17 cellular contexts compared by ENCODE assay signal in the genomic region with DNA sequence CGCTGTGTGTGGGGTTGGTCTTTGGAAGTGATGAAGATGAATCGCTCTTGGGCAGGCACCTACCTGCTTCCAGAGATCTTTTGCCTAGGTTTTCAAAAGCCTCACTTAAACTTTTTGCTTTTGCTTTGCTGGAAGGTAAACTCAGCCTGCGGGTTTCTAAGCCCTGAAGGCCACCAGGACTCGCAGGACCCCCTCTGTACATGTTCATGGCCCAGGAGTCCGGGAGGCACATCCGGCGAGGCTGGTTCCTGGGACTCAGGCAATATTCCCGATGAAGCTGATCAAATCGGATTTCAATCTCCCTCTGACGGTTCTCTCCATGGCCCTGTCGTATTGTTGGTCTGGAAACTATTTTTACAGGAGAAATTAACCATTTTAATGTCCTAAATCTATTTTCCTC. TPM values are rescaled to one million over a fixed set of nuclear protein-coding genes. Genes with fewer than 3 reads are reported as not detected.
"Had no signal": no experiment of that assay in that cellular context is flagged by ENCODE, and none has a peak within 500 bp of the region (broad histone marks: within the 10 kb centered on the region; RNA-seq: fewer than 3 reads in every experiment).

No MANE protein-coding gene starts in this region.

- H3K4me1 ChIP-seq: colonic mucosa, left lung, thyroid gland, uterus had no signal

- H3K36me3 ChIP-seq: colonic mucosa, thyroid gland, uterus had no signal

- H3K27me3 Mint-ChIP-seq: activated CD4-positive, alpha-beta T cell treated with anti-CD3 and anti-CD28 coated beads, Interleukin-2, amount 10 ng/mL, durations not matched to agents 7 days and 5 days; activated T-cell treated with anti-CD3 and anti-CD28 coated beads, Interleukin-2, amount 50 U/mL, for 24 hours; memory B cell had no signal

- H3K27ac Mint-ChIP-seq: activated CD4-positive, alpha-beta T cell treated with anti-CD3 and anti-CD28 coated beads, Interleukin-2, amount 10 ng/mL, durations not matched to agents 7 days and 5 days; activated T-cell treated with anti-CD3 and anti-CD28 coated beads, Interleukin-2, amount 50 U/mL, for 24 hours; memory B cell; nephron; WTC11 had no signal

- DNase-seq: activated CD4-positive, alpha-beta T cell treated with anti-CD3 and anti-CD28 coated beads, Interleukin-2, amount 10 ng/mL, durations not matched to agents 7 days and 5 days; activated gamma-delta T cell; activated T-cell treated with anti-CD3 and anti-CD28 coated beads, Interleukin-2, amount 50 U/mL, for 24 hours; colonic mucosa; effector CD4-positive, alpha-beta T cell; foreskin melanocyte; left lung; stimulated activated CD4-positive, alpha-beta T cell treated with anti-CD3 and anti-CD28 coated beads, Interleukin-15, amount 100 ng/mL, for 24 hours; stimulated activated CD4-positive, alpha-beta T cell treated with anti-CD3 and anti-CD28 coated beads, Interleukin-4, amount 100 ng/mL, for 24 hours; T-helper 1 cell; thyroid gland; uterus had no signal

- H3K4me3 ChIP-seq: colonic mucosa, left lung, thyroid gland, uterus had no signal

- H3K9me3 ChIP-seq: colonic mucosa, left lung, thyroid gland, uterus had no signal

- H3K9me3 Mint-ChIP-seq: activated CD4-positive, alpha-beta T cell treated with anti-CD3 and anti-CD28 coated beads, Interleukin-2, amount 10 ng/mL, durations not matched to agents 7 days and 5 days; activated T-cell treated with anti-CD3 and anti-CD28 coated beads, Interleukin-2, amount 50 U/mL, for 24 hours; memory B cell; nephron; WTC11 had no signal

- ATAC-seq: left lung, WTC11 had no signal

- H3K36me3 Mint-ChIP-seq: memory B cell had no signal

- H3K4me1 Mint-ChIP-seq: memory B cell had no signal

- H3K4me3 Mint-ChIP-seq: activated CD4-positive, alpha-beta T cell treated with anti-CD3 and anti-CD28 coated beads, Interleukin-2, amount 10 ng/mL, durations not matched to agents 7 days and 5 days; activated T-cell treated with anti-CD3 and anti-CD28 coated beads, Interleukin-2, amount 50 U/mL, for 24 hours; memory B cell; nephron; WTC11 had no signal

- H3K27me3 ChIP-seq: colonic mucosa, left lung, thyroid gland, uterus had no signal

- FAIRE-seq: islet of Langerhans had no signal

- H3K27ac ChIP-seq: colonic mucosa, left lung, thyroid gland, uterus had no signal

RNA-seq across cellular contexts. Expression of gene HJURP, which starts 13.2 kb away (rescaled TPM):
- total RNA-seq: cardiac septum had no signal
